In genomic region chr7:135509839-135510602, GRCh38 we compare ENCODE assay signal across 1 cellular context.
TF ChIP-seq lines count a peak whose summit lies in the region.

Gene CNOT4 (minus strand): TSS chr7:135510102. CDS start chr7:135438331, 71,771 bp downstream.

TF ChIP-seq in HepG2, 621 proteins besides CTCF, POLR2A, EP300 and RAD21 (continued from another document and continues in another):
- TF ChIP-seq, protein P1, sequence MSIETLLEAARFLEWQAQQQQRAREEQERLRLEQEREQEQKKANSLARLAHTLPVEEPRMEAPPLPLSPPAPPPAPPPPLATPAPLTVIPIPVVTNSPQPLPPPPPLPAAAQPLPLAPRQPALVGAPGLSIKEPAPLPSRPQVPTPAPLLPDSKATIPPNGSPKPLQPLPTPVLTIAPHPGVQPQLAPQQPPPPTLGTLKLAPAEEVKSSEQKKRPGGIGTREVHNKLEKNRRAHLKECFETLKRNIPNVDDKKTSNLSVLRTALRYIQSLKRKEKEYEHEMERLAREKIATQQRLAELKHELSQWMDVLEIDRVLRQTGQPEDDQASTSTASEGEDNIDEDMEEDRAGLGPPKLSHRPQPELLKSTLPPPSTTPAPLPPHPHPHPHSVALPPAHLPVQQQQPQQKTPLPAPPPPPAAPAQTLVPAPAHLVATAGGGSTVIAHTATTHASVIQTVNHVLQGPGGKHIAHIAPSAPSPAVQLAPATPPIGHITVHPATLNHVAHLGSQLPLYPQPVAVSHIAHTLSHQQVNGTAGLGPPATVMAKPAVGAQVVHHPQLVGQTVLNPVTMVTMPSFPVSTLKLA (IDR thresholded peaks at IDR 0.05), result peak; percentile 86
- TF ChIP-seq MIER2 (CRISPR knock-in tag; IDR thresholded peaks at IDR 0.05) (peak; percentile 38; the same call in 1 of the 2 replicates), GATAD1 (CRISPR knock-in tag; IDR thresholded peaks at IDR 0.05) (peak; percentile 76), POGZ (CRISPR knock-in tag; IDR thresholded peaks at IDR 0.05) (no peak; the same call in 1 of the 2 replicates), NRL (CRISPR knock-in tag; IDR thresholded peaks at IDR 0.05; ENCODE audit: borderline replicate concordance) (peak; percentile 15; the same call in 1 of the 2 replicates), ZNF547 (CRISPR knock-in tag; IDR thresholded peaks at IDR 0.05) (0 out of 2 replicates have a peak, but pooled peaks have one; percentile 13), EED (CRISPR knock-in tag; IDR thresholded peaks at IDR 0.05) (peak; percentile 40; the same call in 1 of the 2 replicates), SNAI1 (CRISPR knock-in tag; IDR thresholded peaks at IDR 0.05; ENCODE audit: borderline replicate concordance) (0 out of 2 replicates have a peak, but pooled peaks have one; percentile 62), NFKBIZ (CRISPR knock-in tag; IDR thresholded peaks at IDR 0.05) (no peak), ZNF431 (CRISPR knock-in tag; IDR thresholded peaks at IDR 0.05; ENCODE audit: borderline replicate concordance, low read depth) (no peak), SMAD3 (CRISPR knock-in tag; IDR thresholded peaks at IDR 0.05) (no peak; the same call in 1 of the 2 replicates), ZNF337 (CRISPR knock-in tag; IDR thresholded peaks at IDR 0.05; ENCODE audit: borderline replicate concordance, low read depth) (no peak), CENPX (CRISPR knock-in tag; IDR thresholded peaks at IDR 0.05) (no peak), ZNF20 (CRISPR knock-in tag; IDR thresholded peaks at IDR 0.05) (no peak), HNRNPK (IDR thresholded peaks at IDR 0.05; ENCODE audit: low read depth, low read length, poor library complexity, severe bottlenecking) (peak; percentile 64), SP4 (CRISPR knock-in tag; IDR thresholded peaks at IDR 0.05) (peak; percentile 78), ZNF775 (CRISPR knock-in tag; IDR thresholded peaks at IDR 0.05; ENCODE audit: borderline replicate concordance) (no peak), ZBTB42 (CRISPR knock-in tag; IDR thresholded peaks at IDR 0.05) (0 out of 2 replicates have a peak, but pooled peaks have one; percentile 45), PAX8 (CRISPR knock-in tag; IDR thresholded peaks at IDR 0.05; ENCODE audit: borderline replicate concordance) (no peak), ARNT2 (CRISPR knock-in tag; IDR thresholded peaks at IDR 0.05; ENCODE audit: low read depth) (no peak), ZNF788 (CRISPR knock-in tag; IDR thresholded peaks at IDR 0.05; ENCODE audit: borderline replicate concordance) (peak; percentile 32; the same call in 1 of the 2 replicates), ZNF724P (CRISPR knock-in tag; IDR thresholded peaks at IDR 0.05; ENCODE audit: borderline replicate concordance) (no peak), ZNF256 (CRISPR knock-in tag; conservative IDR thresholded peaks at IDR 0.05) (no peak), FOXP1 (IDR thresholded peaks at IDR 0.05) (no peak), FOXP1 (CRISPR knock-in tag; IDR thresholded peaks at IDR 0.05) (no peak), RFX3 (CRISPR knock-in tag; IDR thresholded peaks at IDR 0.05) (no peak), GLMP (CRISPR knock-in tag; IDR thresholded peaks at IDR 0.05; ENCODE audit: borderline replicate concordance) (no peak), GZF1 (CRISPR knock-in tag; IDR thresholded peaks at IDR 0.05) (no peak), ZBTB7A (CRISPR knock-in tag; IDR thresholded peaks at IDR 0.05) (no peak), SOX5 (CRISPR knock-in tag; IDR thresholded peaks at IDR 0.05; ENCODE audit: borderline replicate concordance) (0 out of 2 replicates have a peak, but pooled peaks have one; percentile 9), TAF15 (IDR thresholded peaks at IDR 0.05; ENCODE audit: low read depth, low read length, poor library complexity, severe bottlenecking) (no peak), XRCC5 (optimal IDR thresholded peaks at IDR 0.05; ENCODE audit: low read length) (no peak), ETV5 (CRISPR knock-in tag; IDR thresholded peaks at IDR 0.05; ENCODE audit: borderline replicate concordance) (no peak), LRRFIP1 (CRISPR knock-in tag; conservative IDR thresholded peaks at IDR 0.05) (no peak), KDM5A (IDR thresholded peaks at IDR 0.05; ENCODE audit: borderline replicate concordance, low read length) (peak; percentile 63), ZNF781 (CRISPR knock-in tag; IDR thresholded peaks at IDR 0.05; ENCODE audit: borderline replicate concordance, not compliant biosample characterization) (no peak), POLR2AphosphoS2 (IDR thresholded peaks at IDR 0.05; ENCODE audit: low read depth, low read length) (no peak), EZH2 (conservative IDR thresholded peaks at IDR 0.05; ENCODE audit: low read depth, low read length) (no peak), SRY (CRISPR knock-in tag; IDR thresholded peaks at IDR 0.05) (0 out of 2 replicates have a peak, but pooled peaks have one; percentile 27), NCOA1 (CRISPR knock-in tag; IDR thresholded peaks at IDR 0.05) (no peak), ZNF142 (CRISPR knock-in tag; IDR thresholded peaks at IDR 0.05) (no peak), WIZ (CRISPR knock-in tag; IDR thresholded peaks at IDR 0.05) (no peak), ZNF432 (CRISPR knock-in tag; IDR thresholded peaks at IDR 0.05; ENCODE audit: borderline replicate concordance) (no peak), ZSCAN25 (CRISPR knock-in tag; IDR thresholded peaks at IDR 0.05) (no peak), ZNF747 (CRISPR knock-in tag; IDR thresholded peaks at IDR 0.05; ENCODE audit: borderline replicate concordance) (peak; percentile 36; the same call in 1 of the 2 replicates), TRIM24 (CRISPR knock-in tag; IDR thresholded peaks at IDR 0.05) (no peak), ZNF557 (CRISPR knock-in tag; IDR thresholded peaks at IDR 0.05) (no peak)
- TF ChIP-seq, protein P2, sequence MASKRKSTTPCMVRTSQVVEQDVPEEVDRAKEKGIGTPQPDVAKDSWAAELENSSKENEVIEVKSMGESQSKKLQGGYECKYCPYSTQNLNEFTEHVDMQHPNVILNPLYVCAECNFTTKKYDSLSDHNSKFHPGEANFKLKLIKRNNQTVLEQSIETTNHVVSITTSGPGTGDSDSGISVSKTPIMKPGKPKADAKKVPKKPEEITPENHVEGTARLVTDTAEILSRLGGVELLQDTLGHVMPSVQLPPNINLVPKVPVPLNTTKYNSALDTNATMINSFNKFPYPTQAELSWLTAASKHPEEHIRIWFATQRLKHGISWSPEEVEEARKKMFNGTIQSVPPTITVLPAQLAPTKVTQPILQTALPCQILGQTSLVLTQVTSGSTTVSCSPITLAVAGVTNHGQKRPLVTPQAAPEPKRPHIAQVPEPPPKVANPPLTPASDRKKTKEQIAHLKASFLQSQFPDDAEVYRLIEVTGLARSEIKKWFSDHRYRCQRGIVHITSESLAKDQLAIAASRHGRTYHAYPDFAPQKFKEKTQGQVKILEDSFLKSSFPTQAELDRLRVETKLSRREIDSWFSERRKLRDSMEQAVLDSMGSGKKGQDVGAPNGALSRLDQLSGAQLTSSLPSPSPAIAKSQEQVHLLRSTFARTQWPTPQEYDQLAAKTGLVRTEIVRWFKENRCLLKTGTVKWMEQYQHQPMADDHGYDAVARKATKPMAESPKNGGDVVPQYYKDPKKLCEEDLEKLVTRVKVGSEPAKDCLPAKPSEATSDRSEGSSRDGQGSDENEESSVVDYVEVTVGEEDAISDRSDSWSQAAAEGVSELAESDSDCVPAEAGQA (IDR thresholded peaks at IDR 0.05; ENCODE audit: low read depth), result no peak
- TF ChIP-seq, protein P2 (CRISPR knock-in tag; IDR thresholded peaks at IDR 0.05; ENCODE audit: borderline replicate concordance), result no peak
- TF ChIP-seq, protein P3, sequence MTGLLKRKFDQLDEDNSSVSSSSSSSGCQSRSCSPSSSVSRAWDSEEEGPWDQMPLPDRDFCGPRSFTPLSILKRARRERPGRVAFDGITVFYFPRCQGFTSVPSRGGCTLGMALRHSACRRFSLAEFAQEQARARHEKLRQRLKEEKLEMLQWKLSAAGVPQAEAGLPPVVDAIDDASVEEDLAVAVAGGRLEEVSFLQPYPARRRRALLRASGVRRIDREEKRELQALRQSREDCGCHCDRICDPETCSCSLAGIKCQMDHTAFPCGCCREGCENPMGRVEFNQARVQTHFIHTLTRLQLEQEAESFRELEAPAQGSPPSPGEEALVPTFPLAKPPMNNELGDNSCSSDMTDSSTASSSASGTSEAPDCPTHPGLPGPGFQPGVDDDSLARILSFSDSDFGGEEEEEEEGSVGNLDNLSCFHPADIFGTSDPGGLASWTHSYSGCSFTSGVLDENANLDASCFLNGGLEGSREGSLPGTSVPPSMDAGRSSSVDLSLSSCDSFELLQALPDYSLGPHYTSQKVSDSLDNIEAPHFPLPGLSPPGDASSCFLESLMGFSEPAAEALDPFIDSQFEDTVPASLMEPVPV (CRISPR knock-in tag; IDR thresholded peaks at IDR 0.05), result no peak
